ENCODE assay signal across 11 cellular contexts in the genomic region with DNA sequence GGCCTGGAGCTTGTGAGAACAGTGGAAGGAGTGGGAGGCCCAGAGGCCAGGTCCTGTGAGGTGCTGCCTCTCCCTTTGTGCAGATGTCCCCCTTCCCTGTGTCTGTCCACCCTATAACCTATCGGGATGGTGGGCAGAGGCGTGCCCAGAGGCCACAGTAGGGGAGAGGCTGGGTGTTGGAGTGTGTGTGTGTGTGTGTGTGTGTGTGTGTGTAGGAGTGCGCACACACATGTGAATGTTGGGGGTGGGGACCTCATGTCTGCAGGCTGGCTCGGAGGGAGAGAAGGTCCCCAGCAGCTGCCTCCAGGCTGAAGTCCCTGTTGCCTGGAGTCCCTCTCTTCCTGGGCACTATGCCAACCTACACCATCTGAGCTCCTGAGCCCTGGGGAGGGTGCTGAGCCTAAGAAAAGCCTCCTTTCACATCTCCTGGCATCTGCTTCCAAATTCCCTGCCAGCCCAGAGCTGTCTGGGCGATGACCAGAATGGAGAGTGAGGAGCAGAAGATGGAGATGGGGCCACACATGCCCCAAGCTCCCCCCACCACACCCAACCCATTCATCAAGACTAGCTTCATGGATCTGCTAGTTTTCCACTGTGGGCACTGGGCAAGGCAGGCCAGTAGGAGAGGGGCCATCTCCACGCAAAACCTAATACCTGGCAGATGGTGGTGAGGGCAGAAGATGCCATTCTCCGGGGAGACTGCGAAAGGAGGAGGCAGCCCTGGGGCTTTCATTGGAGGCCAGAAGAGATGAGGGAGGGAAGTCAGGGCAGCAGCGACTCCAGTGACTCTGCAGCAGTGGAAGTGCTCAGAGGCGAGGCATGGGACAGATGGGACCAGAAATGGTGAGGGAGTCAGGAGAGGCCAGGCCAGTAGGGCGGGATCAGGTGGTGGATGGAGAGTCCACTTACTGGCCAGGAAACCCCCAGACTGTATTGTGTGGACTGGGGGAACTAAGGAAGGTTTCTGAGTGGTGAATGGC. TPM values are rescaled to one million over a fixed set of nuclear protein-coding genes. Genes with fewer than 3 reads are reported as not detected.
A peak's percentile ranks its signal among the peaks of the same experiment; 100 is the strongest.
DNase-seq lines count a peak whose midpoint lies in the region; ATAC-seq and TF ChIP-seq lines count a peak whose summit lies in the region.
"Had no signal": no experiment of that assay in that cellular context is flagged by ENCODE, and none has a peak within 500 bp of the region (broad histone marks: within the 10 kb centered on the region; RNA-seq: fewer than 3 reads in every experiment).

No MANE protein-coding gene starts in this region.

- H3K27me3 ChIP-seq in RWPE2 (ENCODE audit: insufficient read depth, poor library complexity, severe bottlenecking) (no peaks in the 10 kb centered on the region), tibial artery (no peaks in the 10 kb centered on the region), Peyer's patch (no peaks in the 10 kb centered on the region)

- no peak for TF ChIP-seq POLR2A in Peyer's patch (IDR thresholded peaks at IDR 0.05)

- ATAC-seq in RWPE2 (ENCODE audit: low read depth), result 0 out of 3 replicates have a peak, but pooled peaks have one; percentile 24
- no peak for ATAC-seq in GM18858 (IDR thresholded peaks at IDR 0.05; ENCODE audit: unreplicated experiment)

- H3K27ac ChIP-seq in RWPE2 (ENCODE audit: poor library complexity, severe bottlenecking) (no peak overlapping the region), tibial artery (peak overlapping the region; percentile 16 to 28), Peyer's patch (peak overlapping the region in 1 of 4 donors; percentile 17)
- H3K27ac ChIP-seq: SK-N-MC had no signal

- H3K4me1 ChIP-seq in RWPE2 (ENCODE audit: insufficient read depth, poor library complexity, severe bottlenecking) (peaks cover 5% of the 10 kb centered on the region), tibial artery (peaks cover 0 to 46% (median 40%) of the 10 kb centered on the region in 4 donors), Peyer's patch (no peaks in the 10 kb centered on the region)

- H3K36me3 ChIP-seq in RWPE2 (ENCODE audit: low read depth), result no peaks in the 10 kb centered on the region
- H3K36me3 ChIP-seq in tibial artery, result no peaks in the 10 kb centered on the region
- H3K36me3 ChIP-seq in Peyer's patch, result no peaks in the 10 kb centered on the region

- intact Hi-C loops in tibial artery (cut with DNase I; ENCODE audit: low total_unique reads), result no loop called here

- H3K9me3 ChIP-seq in RWPE2 (ENCODE audit: severe bottlenecking) (no peaks in the 10 kb centered on the region), tibial artery (no peaks in the 10 kb centered on the region), Peyer's patch (no peaks in the 10 kb centered on the region)

- H3K4me3 ChIP-seq in RWPE2 (ENCODE audit: severe bottlenecking), result no peak overlapping the region
- H3K4me3 ChIP-seq in tibial artery, result no peak overlapping the region
- H3K4me3 ChIP-seq in Peyer's patch, result no peak overlapping the region
- H3K4me3 ChIP-seq: SK-N-MC had no signal

- no peak for TF ChIP-seq CTCF in RWPE2 (IDR thresholded peaks at IDR 0.05; ENCODE audit: poor library complexity, severe bottlenecking)
- no peak for TF ChIP-seq CTCF in tibial artery (IDR thresholded peaks at IDR 0.05)
- no peak for TF ChIP-seq CTCF in Peyer's patch (IDR thresholded peaks at IDR 0.05)

- peak; percentile 24 for DNase-seq in NCI-H748 (lab: John Stamatoyannopoulos, UW; ENCODE audit: unreplicated experiment)
- no peak for DNase-seq in NCI-H748 treated with DMSO at 0.1 percent for 48 hours (lab: John Stamatoyannopoulos, UW)
- DNase-seq in RWPE2 (ENCODE audit: low spot score), result no peak
- DNase-seq in hippocampal formation (lab: John Stamatoyannopoulos, UW), result peak; percentile 74 to 81
- DNase-seq in tibial artery, result peak in 1 of 2 donors; percentile 80
- DNase-seq in iPS-NIHi11 (ENCODE audit: low spot score), result no peak
- DNase-seq in Peyer's patch, result no peak
- DNase-seq: Karpas-422; stimulated activated CD4-positive, alpha-beta T cell treated with anti-CD3 and anti-CD28 coated beads, Interleukin-4, amount 100 ng/mL, for 4 hours had no signal

RNA-seq across cellular contexts. Expression of gene KCNK3, which starts 20.3 kb away (rescaled TPM):
- 1 to 10 TPM in 2 of 4 donors, under 1 TPM in 2; 0.76 to 1.6 (median 0.94) TPM for total RNA-seq in Peyer's patch

RNA-seq across cellular contexts. Expression of gene SLC35F6, which starts 51.3 kb away (rescaled TPM):
- total RNA-seq in Peyer's patch, result 10 to 100 TPM; 13.2 to 49.1 (median 38.1) TPM

Comparison
In these comparisons a context has a peak if more than half of its experiments do, and no peak if none do; other contexts are left out.
1. DNase-seq: peak in NCI-H748 (single experiment) and hippocampal formation (2 of 2); none in NCI-H748 treated with DMSO at 0.1 percent for 48 hours (single experiment), RWPE2 (single experiment), iPS-NIHi11 (single experiment) and Peyer's patch (0 of 3).